8 cellular contexts compared by ENCODE assay signal in genomic region chr10:92242910-92243671, GRCh38. TPM values are rescaled to one million over a fixed set of nuclear protein-coding genes. Genes with fewer than 3 reads are reported as not detected.
A peak's percentile ranks its signal among the peaks of the same experiment; 100 is the strongest.
DNase-seq lines count a peak whose midpoint lies in the region; ATAC-seq, FAIRE-seq and TF ChIP-seq lines count a peak whose summit lies in the region.

No MANE protein-coding gene starts in this region.

- no peaks in the 10 kb centered on the region for H4K20me1 ChIP-seq in smooth muscle cell (ENCODE audit: low read depth)

- POLR2A ChIA-PET in WTC11 (lab: Charles Lee) = interaction anchor here (0.5 kb wide), 1 partner anchor 444 kb away, joined by 3 read pairs; no protein-coding TSS in a partner anchor

- no peaks in the 10 kb centered on the region for H3K27me3 ChIP-seq in colonic mucosa
- H3K27me3 ChIP-seq in smooth muscle cell (ENCODE audit: low read depth) = peaks cover 10% of the 10 kb centered on the region

- TF ChIP-seq CTCF in WTC11 (IDR thresholded peaks at IDR 0.05) (no peak), colonic mucosa (IDR thresholded peaks at IDR 0.05) (no peak), smooth muscle cell (IDR thresholded peaks at IDR 0.05; ENCODE audit: borderline replicate concordance, insufficient read depth, poor library complexity, severe bottlenecking) (no peak)

- peak overlapping the region; percentile 83 for H2AFZ ChIP-seq in smooth muscle cell (ENCODE audit: low read depth)

- H3K27ac ChIP-seq in colonic mucosa (peak overlapping the region; percentile 26), smooth muscle cell (ENCODE audit: low read depth) (no peak overlapping the region)

- ATAC-seq in WTC11 (peak; percentile 68), GM18519 (IDR thresholded peaks at IDR 0.05; ENCODE audit: low FRiP score, unreplicated experiment) (no peak)

- peak overlapping the region; percentile 89 for H3K4me2 ChIP-seq in smooth muscle cell

- H3K27me3 Mint-ChIP-seq in WTC11 (ENCODE audit: low read depth) = peaks cover 28% of the 10 kb centered on the region

- H3K4me3 ChIP-seq in colonic mucosa (peak overlapping the region; percentile 19), smooth muscle cell (peak overlapping the region; percentile 62)

- 3% methylated on average over 8 of the region's 8 CpGs for WGBS in smooth muscle cell (ENCODE audit: low lambda C conversion rate)

- H3K9me3 Mint-ChIP-seq in WTC11 = no peaks in the 10 kb centered on the region

- H3K36me3 Mint-ChIP-seq in WTC11 = no peaks in the 10 kb centered on the region

- H3K9me3 ChIP-seq in colonic mucosa (no peaks in the 10 kb centered on the region), smooth muscle cell (replicated peaks; ENCODE audit: low read depth) (no peaks in the 10 kb centered on the region)

- H3K9ac ChIP-seq in colonic mucosa (ENCODE audit: low read depth in 2 of 2, low read length in 2 of 2) = peak overlapping the region in 1 of 2 donors; percentile 48
- H3K9ac ChIP-seq in smooth muscle cell (ENCODE audit: low read depth) = peak overlapping the region; percentile 42

- CTCF ChIA-PET in WTC11 (lab: Charles Lee) = interaction anchor here (1.0 kb wide), 1 partner anchor 48 kb away, joined by 7 read pairs; the partner anchor contains the start of genes CPEB3 and MARCHF5

- FAIRE-seq in H54 (lab: Jason Lieb, UNC) = peak; percentile 99
- FAIRE-seq in islet of Langerhans (lab: Jason Lieb, UNC) = peak; percentile 98

- intact Hi-C loops in colonic mucosa (cut with DNase I) = no loop called here

- H3K4me3 Mint-ChIP-seq in WTC11 = peak overlapping the region; percentile 58

- H3F3A ChIP-seq in smooth muscle cell (ENCODE audit: low read depth) = peaks cover 6% of the 10 kb centered on the region

- TF ChIP-seq POLR2A in H54 (IDR thresholded peaks at IDR 0.05; ENCODE audit: low read depth, low read length) = no peak

- H3K36me3 ChIP-seq in colonic mucosa (no peaks in the 10 kb centered on the region), smooth muscle cell (ENCODE audit: low read depth) (no peaks in the 10 kb centered on the region)

- H3K4me1 ChIP-seq in colonic mucosa (no peaks in the 10 kb centered on the region), smooth muscle cell (ENCODE audit: low read depth) (peaks cover 19% of the 10 kb centered on the region)

- H3K79me2 ChIP-seq in smooth muscle cell (ENCODE audit: low read depth) = no peaks in the 10 kb centered on the region

- DNase-seq in AG08395 (ENCODE audit: low spot score) (peak; percentile 20), H54 (ENCODE audit: insufficient read length, low spot score) (peak; percentile 76), NCI-H2171 treated with DMSO at 0.1 percent for 48 hours (lab: John Stamatoyannopoulos, UW) (peak; percentile 69), WTC11 (ENCODE audit: low spot score) (peak; percentile 40), colonic mucosa (peak; percentile 76), smooth muscle cell (lab: John Stamatoyannopoulos, UW; ENCODE audit: unreplicated experiment) (no peak)

- peak overlapping the region; percentile 86 for H3K27ac Mint-ChIP-seq in WTC11

- H3K4me1 Mint-ChIP-seq in WTC11 = peaks cover 33% of the 10 kb centered on the region

TF ChIP-seq in WTC11, 78 proteins besides CTCF, POLR2A, EP300 and RAD21:
- TF ChIP-seq IRF2 (CRISPR knock-in tag; IDR thresholded peaks at IDR 0.05; ENCODE audit: borderline replicate concordance, low read depth) (no peak), ATF3 (CRISPR knock-in tag; conservative IDR thresholded peaks at IDR 0.05) (no peak), FOXP1 (CRISPR knock-in tag; IDR thresholded peaks at IDR 0.05; ENCODE audit: borderline replicate concordance) (no peak), KAT7 (CRISPR knock-in tag; IDR thresholded peaks at IDR 0.05; ENCODE audit: borderline replicate concordance) (no peak), SP1 (CRISPR knock-in tag; conservative IDR thresholded peaks at IDR 0.05) (no peak), ARID4B (CRISPR knock-in tag; IDR thresholded peaks at IDR 0.05; ENCODE audit: borderline replicate concordance) (no peak), ERG (CRISPR knock-in tag; IDR thresholded peaks at IDR 0.05) (no peak), ETV6 (CRISPR knock-in tag; IDR thresholded peaks at IDR 0.05) (no peak), ZNF396 (CRISPR knock-in tag; IDR thresholded peaks at IDR 0.05; ENCODE audit: borderline replicate concordance) (no peak), JAZF1 (CRISPR knock-in tag; IDR thresholded peaks at IDR 0.05) (no peak)
- TF ChIP-seq, protein P1, sequence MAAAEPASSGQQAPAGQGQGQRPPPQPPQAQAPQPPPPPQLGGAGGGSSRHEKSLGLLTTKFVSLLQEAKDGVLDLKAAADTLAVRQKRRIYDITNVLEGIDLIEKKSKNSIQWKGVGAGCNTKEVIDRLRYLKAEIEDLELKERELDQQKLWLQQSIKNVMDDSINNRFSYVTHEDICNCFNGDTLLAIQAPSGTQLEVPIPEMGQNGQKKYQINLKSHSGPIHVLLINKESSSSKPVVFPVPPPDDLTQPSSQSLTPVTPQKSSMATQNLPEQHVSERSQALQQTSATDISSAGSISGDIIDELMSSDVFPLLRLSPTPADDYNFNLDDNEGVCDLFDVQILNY (CRISPR knock-in tag; IDR thresholded peaks at IDR 0.05) = no peak
- TF ChIP-seq, protein P2, sequence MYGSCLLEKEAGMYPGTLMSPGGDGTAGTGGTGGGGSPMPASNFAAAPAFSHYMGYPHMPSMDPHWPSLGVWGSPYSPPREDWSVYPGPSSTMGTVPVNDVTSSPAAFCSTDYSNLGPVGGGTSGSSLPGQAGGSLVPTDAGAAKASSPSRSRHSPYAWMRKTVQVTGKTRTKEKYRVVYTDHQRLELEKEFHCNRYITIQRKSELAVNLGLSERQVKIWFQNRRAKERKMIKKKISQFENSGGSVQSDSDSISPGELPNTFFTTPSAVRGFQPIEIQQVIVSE (CRISPR knock-in tag; IDR thresholded peaks at IDR 0.05; ENCODE audit: borderline replicate concordance) = no peak

RNA-seq across cellular contexts. Expression of gene CPEB3, which starts 47.8 kb away (rescaled TPM):
- total RNA-seq in WTC11 (2021) (1.9 to 2.4 TPM (median 2.4 TPM) in 3 replicates), colonic mucosa (1 to 10 TPM; 4.4 to 7.9 TPM), smooth muscle cell (0.49 and 0.67 TPM in 2 replicates)
- 0.46 and 1.1 TPM in 2 replicates for polyA plus RNA-seq in smooth muscle cell

RNA-seq across cellular contexts. Expression of gene MARCHF5, which starts 47.9 kb away (rescaled TPM):
- total RNA-seq in WTC11 (2021) (26.7 to 32.2 TPM (median 26.8 TPM) in 3 replicates), colonic mucosa (10 to 100 TPM; 37.3 to 42.8 TPM), smooth muscle cell (19.6 and 23.4 TPM in 2 replicates)
- 41.9 and 46.8 TPM in 2 replicates for polyA plus RNA-seq in smooth muscle cell
